ENCODE assay signal across 1 cellular context in genomic region chr2:98454500-98455235, GRCh38.
A peak's percentile ranks its signal among the peaks of the same experiment; 100 is the strongest.
TF ChIP-seq lines count a peak whose summit lies in the region.

No MANE protein-coding gene starts in this region.

TF ChIP-seq in GM12878, 131 proteins besides CTCF, POLR2A, EP300 and RAD21 (continues in another document):
- TF ChIP-seq CUX1 (IDR thresholded peaks at IDR 0.05; ENCODE audit: insufficient replicate concordance, low read depth, low read length) (peak; percentile 66), TBL1XR1 (IDR thresholded peaks at IDR 0.05; ENCODE audit: low read depth, low read length) (0 out of 2 replicates have a peak, but pooled peaks have one; percentile 31), NR2C1 (IDR thresholded peaks at IDR 0.05) (no peak), SPI1 (IDR thresholded peaks at IDR 0.05; ENCODE audit: borderline replicate concordance, insufficient read depth, low read depth, low read length) (peak; percentile 66; the same call in 1 of the 2 replicates), MTA3 (IDR thresholded peaks at IDR 0.05; ENCODE audit: borderline replicate concordance, low read length) (no peak), HDGF (IDR thresholded peaks at IDR 0.05) (no peak), USF2 (IDR thresholded peaks at IDR 0.05; ENCODE audit: borderline replicate concordance, low read depth, low read length) (no peak; the same call in 1 of the 2 replicates), FOS (IDR thresholded peaks at IDR 0.05; ENCODE audit: borderline replicate concordance, extremely low read depth, insufficient read length) (no peak), STAT3 (IDR thresholded peaks at IDR 0.05; ENCODE audit: low read depth, low read length) (no peak), E4F1 (IDR thresholded peaks at IDR 0.05; ENCODE audit: borderline replicate concordance, partially characterized antibody) (no peak), JUND (IDR thresholded peaks at IDR 0.05; ENCODE audit: low read depth, low read length) (no peak), BHLHE40 (IDR thresholded peaks at IDR 0.05; ENCODE audit: borderline replicate concordance in 1 of 2, low read depth in 2 of 2, low read length in 1 of 2) (peak in 1 of 2 experiments; percentile 42; a peak in 1 of 4 replicates), ZBTB40 (IDR thresholded peaks at IDR 0.05; ENCODE audit: borderline replicate concordance) (no peak), MEF2B (IDR thresholded peaks at IDR 0.05; ENCODE audit: partially characterized antibody, poor library complexity, severe bottlenecking) (peak; percentile 36), PBX3 (IDR thresholded peaks at IDR 0.05; ENCODE audit: insufficient replicate concordance, low read depth, low read length) (no peak), BCL3 (IDR thresholded peaks at IDR 0.05; ENCODE audit: borderline replicate concordance, insufficient read depth, low read depth, low read length, poor library complexity, severe bottlenecking) (no peak), ZNF384 (IDR thresholded peaks at IDR 0.05; ENCODE audit: borderline replicate concordance, low read depth, low read length) (peak; percentile 44; the same call in 1 of the 2 replicates), PAX5 (IDR thresholded peaks at IDR 0.05; ENCODE audit: borderline replicate concordance, low read depth, low read length) (peak; percentile 25; the same call in 1 of the 2 replicates), MXI1 (IDR thresholded peaks at IDR 0.05; ENCODE audit: low read depth, low read length) (peak; percentile 64), FOXM1 (IDR thresholded peaks at IDR 0.05; ENCODE audit: low read depth, low read length) (no peak), TCF12 (IDR thresholded peaks at IDR 0.05; ENCODE audit: low read depth, low read length) (peak; percentile 11; the same call in 1 of the 2 replicates), SIN3A (IDR thresholded peaks at IDR 0.05; ENCODE audit: low read depth, low read length) (peak; percentile 66; the same call in 1 of the 2 replicates), NBN (IDR thresholded peaks at IDR 0.05) (no peak), ATF2 (IDR thresholded peaks at IDR 0.05; ENCODE audit: low read length) (peak; percentile 67; the same call in 1 of the 2 replicates), ATF3 (IDR thresholded peaks at IDR 0.05; ENCODE audit: borderline replicate concordance, extremely low read depth, low read depth, low read length) (no peak), DPF2 (IDR thresholded peaks at IDR 0.05) (0 out of 2 replicates have a peak, but pooled peaks have one; percentile 38), RAD51 (IDR thresholded peaks at IDR 0.05) (peak; percentile 49; the same call in 1 of the 2 replicates), IKZF1 (conservative IDR thresholded peaks at IDR 0.05) (peak; percentile 41; the same call in 1 of the 2 replicates), NFYA (IDR thresholded peaks at IDR 0.05; ENCODE audit: borderline replicate concordance, low read depth, low read length) (no peak), CREM (IDR thresholded peaks at IDR 0.05; ENCODE audit: low read depth) (0 out of 2 replicates have a peak, but pooled peaks have one; percentile 51), JUNB (IDR thresholded peaks at IDR 0.05) (no peak), HDAC6 (IDR thresholded peaks at IDR 0.05; ENCODE audit: unreplicated experiment) (no peak), SUZ12 (IDR thresholded peaks at IDR 0.05; ENCODE audit: unreplicated experiment) (no peak), CHD2 (IDR thresholded peaks at IDR 0.05; ENCODE audit: borderline replicate concordance, low read depth, low read length) (0 out of 2 replicates have a peak, but pooled peaks have one; percentile 42), LARP7 (IDR thresholded peaks at IDR 0.05) (no peak), POU2F2 (IDR thresholded peaks at IDR 0.05; ENCODE audit: borderline replicate concordance, low read depth, low read length) (no peak; the same call in 2 of the 3 replicates), TCF3 (IDR thresholded peaks at IDR 0.05; ENCODE audit: borderline replicate concordance, insufficient read depth, low read depth, low read length) (no peak), SMAD1 (IDR thresholded peaks at IDR 0.05; ENCODE audit: low read depth, partially characterized antibody) (no peak), TARDBP (IDR thresholded peaks at IDR 0.05; ENCODE audit: borderline replicate concordance) (no peak), ESRRA (IDR thresholded peaks at IDR 0.05; ENCODE audit: low read length) (no peak), RELB (IDR thresholded peaks at IDR 0.05; ENCODE audit: low read depth) (peak; percentile 43; the same call in 1 of the 2 replicates), ATF7 (IDR thresholded peaks at IDR 0.05; ENCODE audit: low read depth) (0 out of 2 replicates have a peak, but pooled peaks have one; percentile 35), SREBF1 (IDR thresholded peaks at IDR 0.05; ENCODE audit: low read length) (no peak), BACH1 (IDR thresholded peaks at IDR 0.05; ENCODE audit: borderline replicate concordance) (no peak)
